Comparison of ENCODE assay signal across 12 cellular contexts in genomic region chr3:141373768-141374526, GRCh38. TPM values are rescaled to one million over a fixed set of nuclear protein-coding genes. Genes with fewer than 3 reads are reported as not detected.
A peak's percentile ranks its signal among the peaks of the same experiment; 100 is the strongest.
DNase-seq lines count a peak whose midpoint lies in the region; ATAC-seq and TF ChIP-seq lines count a peak whose summit lies in the region.
"Had no signal": no experiment of that assay in that cellular context is flagged by ENCODE, and none has a peak within 500 bp of the region (broad histone marks: within the 10 kb centered on the region; RNA-seq: fewer than 3 reads in every experiment).

No MANE protein-coding gene starts in this region.

- no peaks in the 10 kb centered on the region for H4K20me1 ChIP-seq in MM.1S (ENCODE audit: insufficient read depth, low read length)

- peak overlapping the region; percentile 62 for H3K9ac ChIP-seq in MM.1S (ENCODE audit: low read length)

- no peaks in the 10 kb centered on the region for H3K27me3 ChIP-seq in MM.1S (replicated peaks; ENCODE audit: insufficient read depth, low read length)
- no peaks in the 10 kb centered on the region for H3K27me3 ChIP-seq in brain microvascular endothelial cell (replicated peaks)
- no peaks in the 10 kb centered on the region for H3K27me3 ChIP-seq in upper lobe of left lung

- CTCF ChIA-PET in activated CD8-positive, alpha-beta memory T cell treated with anti-CD3 and anti-CD28 coated beads, Interleukin-2, amount 10 ng/mL, durations not matched to agents 7 days and 5 days (lab: Charles Lee): interaction anchor here (0.6 to 5.2 kb wide), 7 partner anchors 10 to 79 kb away, joined by 4 to 43 read pairs (median 13); no protein-coding TSS in a partner anchor

- TF ChIP-seq CTCF in MM.1S (IDR thresholded peaks at IDR 0.05; ENCODE audit: low read length): no peak
- TF ChIP-seq CTCF in brain microvascular endothelial cell (IDR thresholded peaks at IDR 0.05; ENCODE audit: low read depth, low read length, missing control alignments): no peak
- TF ChIP-seq CTCF in upper lobe of left lung (IDR thresholded peaks at IDR 0.05): no peak

- no peaks in the 10 kb centered on the region for H3K9me2 ChIP-seq in MM.1S (replicated peaks; ENCODE audit: insufficient read depth, low read length)

- no peak for TF ChIP-seq EP300 in upper lobe of left lung (IDR thresholded peaks at IDR 0.05)

- in situ Hi-C loops in brain microvascular endothelial cell (cut with HindIII; ENCODE audit: low pct_ligation_motif_present, low sequenced_read_pairs): no loop called here

- H3K4me3 Mint-ChIP-seq in activated CD8-positive, alpha-beta memory T cell treated with anti-CD3 and anti-CD28 coated beads, Interleukin-2, amount 10 ng/mL, durations not matched to agents 7 days and 5 days: no peak overlapping the region
- H3K4me3 Mint-ChIP-seq in stimulated activated effector memory CD8-positive, alpha-beta T cell treated with anti-CD3 and anti-CD28 coated beads, Interleukin-12 subunit alpha, Interleukin-12 subunit beta, amount 100 ng/mL, for 72 hours: peak overlapping the region; percentile 29
- H3K4me3 Mint-ChIP-seq: naive thymus-derived CD4-positive, alpha-beta T cell had no signal

- H3K27ac ChIP-seq in MM.1S (ENCODE audit: low read length): peak overlapping the region; percentile 94
- H3K27ac ChIP-seq in brain microvascular endothelial cell: peak overlapping the region; percentile 33
- no peak overlapping the region for H3K27ac ChIP-seq in upper lobe of left lung

- ATAC-seq in activated CD8-positive, alpha-beta memory T cell treated with anti-CD3 and anti-CD28 coated beads, Interleukin-2, amount 10 ng/mL, durations not matched to agents 7 days and 5 days: no peak
- ATAC-seq in stimulated activated effector memory CD8-positive, alpha-beta T cell treated with anti-CD3 and anti-CD28 coated beads, Interleukin-12 subunit alpha, Interleukin-12 subunit beta, amount 100 ng/mL, for 72 hours: no peak
- no peak for ATAC-seq in upper lobe of left lung (ENCODE audit: low FRiP score in 2 of 2)
- ATAC-seq: left colon; naive thymus-derived CD4-positive, alpha-beta T cell had no signal

- H3F3A ChIP-seq in MM.1S (ENCODE audit: insufficient read depth, low read length): peaks cover 61% of the 10 kb centered on the region

- peak overlapping the region; percentile 8; the same call in 1 of the 2 replicates for H3K4me2 ChIP-seq in MM.1S (ENCODE audit: low read depth, low read length)

- H3K4me1 Mint-ChIP-seq in activated CD8-positive, alpha-beta memory T cell treated with anti-CD3 and anti-CD28 coated beads, Interleukin-2, amount 10 ng/mL, durations not matched to agents 7 days and 5 days: peaks cover 83% of the 10 kb centered on the region
- H3K4me1 Mint-ChIP-seq in stimulated activated effector memory CD8-positive, alpha-beta T cell treated with anti-CD3 and anti-CD28 coated beads, Interleukin-12 subunit alpha, Interleukin-12 subunit beta, amount 100 ng/mL, for 72 hours: peaks cover 44% of the 10 kb centered on the region

- DNase-seq in activated CD8-positive, alpha-beta memory T cell treated with anti-CD3 and anti-CD28 coated beads, Interleukin-2, amount 10 ng/mL, durations not matched to agents 7 days and 5 days: no peak
- DNase-seq in activated CD8-positive, alpha-beta memory T cell treated with anti-CD3 and anti-CD28 coated beads for 24 hours: no peak
- DNase-seq in MM.1S: peak; percentile 31
- peak; percentile 37 for DNase-seq in brain microvascular endothelial cell
- DNase-seq in stimulated activated effector memory CD8-positive, alpha-beta T cell treated with anti-CD3 and anti-CD28 coated beads, Interleukin-12 subunit alpha, Interleukin-12 subunit beta, amount 100 ng/mL, for 72 hours (ENCODE audit: low spot score in 2 of 2): no peak
- DNase-seq in DMS 273 (lab: John Stamatoyannopoulos, UW; ENCODE audit: unreplicated experiment): no peak
- DNase-seq in NCI-H2107 treated with DMSO at 0.1 percent for 48 hours (lab: John Stamatoyannopoulos, UW; ENCODE audit: unreplicated experiment): no peak
- no peak for DNase-seq in upper lobe of left lung
- DNase-seq: left colon; naive thymus-derived CD4-positive, alpha-beta T cell; NCI-H1694 treated with DMSO at 0.1 percent for 48 hours; stimulated activated CD4-positive, alpha-beta T cell treated with anti-CD3 and anti-CD28 coated beads, Interleukin-1b, Interleukin-23, amount 100 ng/mL, for 48 hours had no signal

- H3K36me3 ChIP-seq in MM.1S (replicated peaks; ENCODE audit: insufficient read depth, low read length): no peaks in the 10 kb centered on the region
- H3K36me3 ChIP-seq in brain microvascular endothelial cell (replicated peaks): peaks cover 57% of the 10 kb centered on the region
- H3K36me3 ChIP-seq in upper lobe of left lung: peaks cover 0 to 26% (median 2%) of the 10 kb centered on the region in 4 donors

- H3K9me3 Mint-ChIP-seq in activated CD8-positive, alpha-beta memory T cell treated with anti-CD3 and anti-CD28 coated beads, Interleukin-2, amount 10 ng/mL, durations not matched to agents 7 days and 5 days (ENCODE audit: low read depth): no peaks in the 10 kb centered on the region
- H3K9me3 Mint-ChIP-seq in stimulated activated effector memory CD8-positive, alpha-beta T cell treated with anti-CD3 and anti-CD28 coated beads, Interleukin-12 subunit alpha, Interleukin-12 subunit beta, amount 100 ng/mL, for 72 hours: no peaks in the 10 kb centered on the region
- H3K9me3 Mint-ChIP-seq: naive thymus-derived CD4-positive, alpha-beta T cell had no signal

- peaks cover 3% of the 10 kb centered on the region for H3K36me3 Mint-ChIP-seq in activated CD8-positive, alpha-beta memory T cell treated with anti-CD3 and anti-CD28 coated beads, Interleukin-2, amount 10 ng/mL, durations not matched to agents 7 days and 5 days
- no peaks in the 10 kb centered on the region for H3K36me3 Mint-ChIP-seq in stimulated activated effector memory CD8-positive, alpha-beta T cell treated with anti-CD3 and anti-CD28 coated beads, Interleukin-12 subunit alpha, Interleukin-12 subunit beta, amount 100 ng/mL, for 72 hours

- no peak for TF ChIP-seq POLR2A in upper lobe of left lung (IDR thresholded peaks at IDR 0.05)

- peaks cover 80% of the 10 kb centered on the region for H3K79me2 ChIP-seq in MM.1S (ENCODE audit: low read length)

- WGBS in upper lobe of left lung, 2 donors: 86 to 89% methylated on average over 7 of the region's 7 CpGs

- H3K4me1 ChIP-seq in MM.1S (ENCODE audit: low read length): peaks cover 91% of the 10 kb centered on the region
- H3K4me1 ChIP-seq in upper lobe of left lung: peaks cover 15 to 38% (median 24%) of the 10 kb centered on the region in 4 donors

- H3K4me3 ChIP-seq in MM.1S (ENCODE audit: low read length) (no peak overlapping the region), brain microvascular endothelial cell (ENCODE audit: low read depth, low read length) (no peak overlapping the region), upper lobe of left lung (no peak overlapping the region)

- peak overlapping the region; percentile 17 for H3K27ac Mint-ChIP-seq in activated CD8-positive, alpha-beta memory T cell treated with anti-CD3 and anti-CD28 coated beads, Interleukin-2, amount 10 ng/mL, durations not matched to agents 7 days and 5 days
- peak overlapping the region; percentile 60 for H3K27ac Mint-ChIP-seq in stimulated activated effector memory CD8-positive, alpha-beta T cell treated with anti-CD3 and anti-CD28 coated beads, Interleukin-12 subunit alpha, Interleukin-12 subunit beta, amount 100 ng/mL, for 72 hours
- H3K27ac Mint-ChIP-seq: naive thymus-derived CD4-positive, alpha-beta T cell had no signal

- H3K9me3 ChIP-seq in MM.1S (replicated peaks; ENCODE audit: insufficient read depth, low read length) (no peaks in the 10 kb centered on the region), upper lobe of left lung (no peaks in the 10 kb centered on the region)

- no peaks in the 10 kb centered on the region for H3K27me3 Mint-ChIP-seq in activated CD8-positive, alpha-beta memory T cell treated with anti-CD3 and anti-CD28 coated beads, Interleukin-2, amount 10 ng/mL, durations not matched to agents 7 days and 5 days
- H3K27me3 Mint-ChIP-seq: naive thymus-derived CD4-positive, alpha-beta T cell had no signal

- no peak overlapping the region for H2AFZ ChIP-seq in MM.1S (ENCODE audit: low read length)

RNA-seq across cellular contexts. Expression of gene ZBTB38, which starts 5.6 kb away (rescaled TPM):
- total RNA-seq in activated CD8-positive, alpha-beta memory T cell treated with anti-CD3 and anti-CD28 coated beads, Interleukin-2, amount 10 ng/mL, durations not matched to agents 7 days and 5 days: 10 to 100 TPM; 42.5 to 49.4 TPM
- 100 to 1,000 TPM in 2 of 6 donors, 10 to 100 TPM in 4; 80.2 to 146 (median 91.8) TPM for total RNA-seq in upper lobe of left lung

Comparison
In these comparisons a context has a peak if more than half of its experiments do, and no peak if none do; other contexts are left out.
1. DNase-seq: peak in MM.1S (single experiment) and brain microvascular endothelial cell (single experiment); none in activated CD8-positive, alpha-beta memory T cell treated with anti-CD3 and anti-CD28 coated beads, Interleukin-2, amount 10 ng/mL, durations not matched to agents 7 days and 5 days (single experiment), activated CD8-positive, alpha-beta memory T cell treated with anti-CD3 and anti-CD28 coated beads for 24 hours (single experiment), stimulated activated effector memory CD8-positive, alpha-beta T cell treated with anti-CD3 and anti-CD28 coated beads, Interleukin-12 subunit alpha, Interleukin-12 subunit beta, amount 100 ng/mL, for 72 hours (0 of 2), DMS 273 (single experiment), NCI-H2107 treated with DMSO at 0.1 percent for 48 hours (single experiment) and upper lobe of left lung (0 of 2).
2. H3K27ac ChIP-seq: peak in MM.1S (single experiment) and brain microvascular endothelial cell (single experiment); none in upper lobe of left lung (0 of 4).